In genomic region chr2:42859006-42859552, GRCh38 we compare ENCODE assay signal across 9 cellular contexts.
DNase-seq lines count a peak whose midpoint lies in the region; ATAC-seq, FAIRE-seq and TF ChIP-seq lines count a peak whose summit lies in the region.
"Had no signal": no experiment of that assay in that cellular context is flagged by ENCODE, and none has a peak within 500 bp of the region (broad histone marks: within the 10 kb centered on the region; RNA-seq: fewer than 3 reads in every experiment).

No MANE protein-coding gene starts in this region.

- no peak for TF ChIP-seq POLR2A in endothelial cell of umbilical vein (IDR thresholded peaks at IDR 0.05; ENCODE audit: low read depth, low read length)

- H3K4me3 Mint-ChIP-seq in CD4-positive, alpha-beta memory T cell: no peak overlapping the region
- no peak overlapping the region for H3K4me3 Mint-ChIP-seq in activated CD8-positive, alpha-beta T cell treated with anti-CD3 and anti-CD28 coated beads, Interleukin-2, amount 10 ng/mL, durations not matched to agents 7 days and 5 days
- H3K4me3 Mint-ChIP-seq in type B pancreatic cell: peak overlapping the region; percentile 23
- H3K4me3 Mint-ChIP-seq: activated naive CD8-positive, alpha-beta T cell had no signal

- H2AFZ ChIP-seq in endothelial cell of umbilical vein (ENCODE audit: low read depth, low read length): no peak overlapping the region

- no peak overlapping the region for H3K4me3 ChIP-seq in CD4-positive, alpha-beta memory T cell (ENCODE audit: low read length in 2 of 2)
- H3K4me3 ChIP-seq in endothelial cell of umbilical vein (replicated peaks in 1 of 3; ENCODE audit: insufficient read depth in 1 of 3, low read depth in 1 of 3, low read length in 3 of 3): no peak overlapping the region

- ATAC-seq in activated CD8-positive, alpha-beta T cell treated with anti-CD3 and anti-CD28 coated beads, Interleukin-2, amount 10 ng/mL, durations not matched to agents 7 days and 5 days: no peak
- no peak for ATAC-seq in GM18870 (IDR thresholded peaks at IDR 0.05; ENCODE audit: unreplicated experiment)

- H3K27ac ChIP-seq in CD4-positive, alpha-beta memory T cell (ENCODE audit: low read depth, low read length): no peak overlapping the region
- H3K27ac ChIP-seq in endothelial cell of umbilical vein (ENCODE audit: insufficient read depth, low read depth, low read length): no peak overlapping the region

- no peaks in the 10 kb centered on the region for H3K27me3 Mint-ChIP-seq in CD4-positive, alpha-beta memory T cell
- H3K27me3 Mint-ChIP-seq in activated CD8-positive, alpha-beta T cell treated with anti-CD3 and anti-CD28 coated beads, Interleukin-2, amount 10 ng/mL, durations not matched to agents 7 days and 5 days (ENCODE audit: low read depth): peaks cover 3% of the 10 kb centered on the region
- no peaks in the 10 kb centered on the region for H3K27me3 Mint-ChIP-seq in type B pancreatic cell
- H3K27me3 Mint-ChIP-seq: activated naive CD8-positive, alpha-beta T cell had no signal

- H3K36me3 Mint-ChIP-seq in CD4-positive, alpha-beta memory T cell: no peaks in the 10 kb centered on the region
- H3K36me3 Mint-ChIP-seq in activated CD8-positive, alpha-beta T cell treated with anti-CD3 and anti-CD28 coated beads, Interleukin-2, amount 10 ng/mL, durations not matched to agents 7 days and 5 days (ENCODE audit: low read depth): no peaks in the 10 kb centered on the region
- peaks cover 3% of the 10 kb centered on the region for H3K36me3 Mint-ChIP-seq in type B pancreatic cell

- H3K4me1 Mint-ChIP-seq in CD4-positive, alpha-beta memory T cell: no peaks in the 10 kb centered on the region
- H3K4me1 Mint-ChIP-seq in activated CD8-positive, alpha-beta T cell treated with anti-CD3 and anti-CD28 coated beads, Interleukin-2, amount 10 ng/mL, durations not matched to agents 7 days and 5 days (ENCODE audit: low read depth): no peaks in the 10 kb centered on the region
- peaks cover 33% of the 10 kb centered on the region for H3K4me1 Mint-ChIP-seq in type B pancreatic cell (ENCODE audit: unreplicated experiment)

- H3K27ac Mint-ChIP-seq in CD4-positive, alpha-beta memory T cell: no peak overlapping the region
- H3K27ac Mint-ChIP-seq in activated CD8-positive, alpha-beta T cell treated with anti-CD3 and anti-CD28 coated beads, Interleukin-2, amount 10 ng/mL, durations not matched to agents 7 days and 5 days: no peak overlapping the region
- H3K27ac Mint-ChIP-seq in type B pancreatic cell: peak overlapping the region; percentile 37
- H3K27ac Mint-ChIP-seq: activated naive CD8-positive, alpha-beta T cell had no signal

- BruUV-seq in endothelial cell of umbilical vein (replicated peaks; lab: Mats Ljungman, UMichigan): no TSS peak

- no peaks in the 10 kb centered on the region for H3K9me1 ChIP-seq in endothelial cell of umbilical vein (replicated peaks; ENCODE audit: control insufficient read depth, extremely low read depth, insufficient read depth, low read length)

- H3K9me3 ChIP-seq in CD4-positive, alpha-beta memory T cell (ENCODE audit: control insufficient read depth in 1 of 2, low read length in 2 of 2): no peaks in the 10 kb centered on the region
- no peaks in the 10 kb centered on the region for H3K9me3 ChIP-seq in endothelial cell of umbilical vein (replicated peaks; ENCODE audit: control insufficient read depth, insufficient read depth, low read length)

- peaks cover 0 to 13% (median 6%) of the 10 kb centered on the region in 8 donors for H3K9me3 Mint-ChIP-seq in CD4-positive, alpha-beta memory T cell
- H3K9me3 Mint-ChIP-seq in activated CD8-positive, alpha-beta T cell treated with anti-CD3 and anti-CD28 coated beads, Interleukin-2, amount 10 ng/mL, durations not matched to agents 7 days and 5 days (ENCODE audit: insufficient read depth): no peaks in the 10 kb centered on the region
- peaks cover 4% of the 10 kb centered on the region for H3K9me3 Mint-ChIP-seq in type B pancreatic cell

- H3K4me1 ChIP-seq in CD4-positive, alpha-beta memory T cell (ENCODE audit: insufficient read depth, low read length): no peaks in the 10 kb centered on the region
- H3K4me1 ChIP-seq in endothelial cell of umbilical vein (ENCODE audit: control insufficient read depth, extremely low read depth, insufficient read depth, low read length): peaks cover 19% of the 10 kb centered on the region

- H4K20me1 ChIP-seq in endothelial cell of umbilical vein (replicated peaks; ENCODE audit: control insufficient read depth, extremely low read depth, insufficient read depth, low read length): no peaks in the 10 kb centered on the region

- peak; percentile 75 to 78 for TF ChIP-seq CTCF in endothelial cell of umbilical vein (IDR thresholded peaks at IDR 0.05; ENCODE audit: extremely low read depth in 1 of 2, insufficient read depth in 1 of 2, low read depth in 1 of 2, low read length in 2 of 2)
- TF ChIP-seq CTCF in type B pancreatic cell (conservative IDR thresholded peaks at IDR 0.05): peak; percentile 97

- peak in 4 of 5 donors; percentile 26 to 55 (median 43) for DNase-seq in CD4-positive, alpha-beta memory T cell
- DNase-seq in HCEC 1CT (peak; percentile 58), NOMO-1 (lab: John Stamatoyannopoulos, UW; ENCODE audit: unreplicated experiment in 2 of 2) (peak; percentile 50 to 75), endothelial cell of umbilical vein (ENCODE audit: low read depth, low spot score) (peak; percentile 90), non-pigmented ciliary epithelial cell (ENCODE audit: low read depth) (peak; percentile 56), type B pancreatic cell (ENCODE audit: extremely low spot score, unreplicated experiment) (peak; percentile 84)
- peak; percentile 79 for DNase-seq in activated CD8-positive, alpha-beta T cell treated with anti-CD3 and anti-CD28 coated beads, Interleukin-2, amount 10 ng/mL, durations not matched to agents 7 days and 5 days

- no peaks in the 10 kb centered on the region for H3K36me3 ChIP-seq in CD4-positive, alpha-beta memory T cell (ENCODE audit: insufficient read depth, low read length)
- H3K36me3 ChIP-seq in endothelial cell of umbilical vein (ENCODE audit: control insufficient read depth in 2 of 2, extremely low read depth in 1 of 2, insufficient read depth in 2 of 2, low read length in 2 of 2): no peaks in the 10 kb centered on the region

- dilution Hi-C loops in endothelial cell of umbilical vein (cut with MboI; ENCODE audit: extremely low pct_ligation_motif_present, low sequenced_read_pairs): no loop called here

- no peak overlapping the region for H3K4me2 ChIP-seq in endothelial cell of umbilical vein (ENCODE audit: insufficient read depth, low read length)

- no peaks in the 10 kb centered on the region for H3K79me2 ChIP-seq in endothelial cell of umbilical vein (ENCODE audit: control insufficient read depth, insufficient read depth, low read length)

- FAIRE-seq in endothelial cell of umbilical vein (lab: Jason Lieb, UNC): peak; percentile 88

- CTCF ChIA-PET in CD4-positive, alpha-beta memory T cell (lab: Charles Lee; ENCODE audit: partially characterized antibody): interaction anchor here (1.0 to 2.1 kb wide), 11 partner anchors 8 to 718 kb away, joined by 3 to 9 read pairs (median 5); no protein-coding TSS in a partner anchor
- CTCF ChIA-PET in activated CD8-positive, alpha-beta T cell treated with anti-CD3 and anti-CD28 coated beads, Interleukin-2, amount 10 ng/mL, durations not matched to agents 7 days and 5 days (lab: Charles Lee): interaction anchor here (0.7 to 3.0 kb wide), 19 partner anchors 11 to 746 kb away, joined by 3 to 15 read pairs (median 4); no protein-coding TSS in a partner anchor
- CTCF ChIA-PET in endothelial cell of umbilical vein (lab: Charles Lee): interaction anchor here (0.7 to 4.9 kb wide), 18 partner anchors 9 to 370 kb away, joined by 3 to 30 read pairs (median 6); no protein-coding TSS in a partner anchor

- intact Hi-C loops in CD4-positive, alpha-beta memory T cell (cut with micrococcal nuclease): loop anchor here (1.0 to 2.0 kb wide), 3 partner anchors 625 to 750 kb away; no protein-coding TSS in a partner anchor
- intact Hi-C loops in endothelial cell of umbilical vein (cut with micrococcal nuclease): loop anchor here (1.0 to 2.0 kb wide), 12 partner anchors 21 to 625 kb away; no protein-coding TSS in a partner anchor

- no peaks in the 10 kb centered on the region for H3K27me3 ChIP-seq in CD4-positive, alpha-beta memory T cell (ENCODE audit: insufficient read depth, low read length)
- H3K27me3 ChIP-seq in endothelial cell of umbilical vein (ENCODE audit: control insufficient read depth in 2 of 2, insufficient read depth in 2 of 2, low read length in 2 of 2): no peaks in the 10 kb centered on the region

- H3K9ac ChIP-seq in endothelial cell of umbilical vein (replicated peaks; ENCODE audit: extremely low read depth, insufficient read depth, low read length): no peak overlapping the region

- POLR2A ChIA-PET in CD4-positive, alpha-beta memory T cell (lab: Charles Lee; ENCODE audit: partially characterized antibody): interaction anchor here (0.6 kb wide), 1 partner anchor 431 kb away, joined by 3 read pairs; no protein-coding TSS in a partner anchor
- POLR2A ChIA-PET in activated CD8-positive, alpha-beta T cell treated with anti-CD3 and anti-CD28 coated beads, Interleukin-2, amount 10 ng/mL, durations not matched to agents 7 days and 5 days (lab: Charles Lee): no interaction called here
- POLR2A ChIA-PET in endothelial cell of umbilical vein (lab: Charles Lee): no interaction called here

TF ChIP-seq in endothelial cell of umbilical vein, 7 proteins besides CTCF, POLR2A, EP300 and RAD21:
- no peak for TF ChIP-seq MYC (IDR thresholded peaks at IDR 0.05; ENCODE audit: low read depth, low read length)
- no peak for TF ChIP-seq POLR2AphosphoS5 (IDR thresholded peaks at IDR 0.05; ENCODE audit: insufficient read depth, low read depth, low read length)
- TF ChIP-seq MAX (IDR thresholded peaks at IDR 0.05; ENCODE audit: insufficient read depth, insufficient read length): no peak
- no peak for TF ChIP-seq JUN (IDR thresholded peaks at IDR 0.05; ENCODE audit: borderline replicate concordance, insufficient read depth, insufficient read length, low read depth)
- TF ChIP-seq FOS (IDR thresholded peaks at IDR 0.05; ENCODE audit: borderline replicate concordance, insufficient read depth, low read length): no peak
- no peak for TF ChIP-seq GATA2 (IDR thresholded peaks at IDR 0.05; ENCODE audit: insufficient read depth, insufficient read length, low read depth, low read length)
- no peak for TF ChIP-seq EZH2 (IDR thresholded peaks at IDR 0.05; ENCODE audit: borderline replicate concordance, low read depth, low read length, severe bottlenecking)
